1 cellular context compared by ENCODE assay signal in the genomic region with DNA sequence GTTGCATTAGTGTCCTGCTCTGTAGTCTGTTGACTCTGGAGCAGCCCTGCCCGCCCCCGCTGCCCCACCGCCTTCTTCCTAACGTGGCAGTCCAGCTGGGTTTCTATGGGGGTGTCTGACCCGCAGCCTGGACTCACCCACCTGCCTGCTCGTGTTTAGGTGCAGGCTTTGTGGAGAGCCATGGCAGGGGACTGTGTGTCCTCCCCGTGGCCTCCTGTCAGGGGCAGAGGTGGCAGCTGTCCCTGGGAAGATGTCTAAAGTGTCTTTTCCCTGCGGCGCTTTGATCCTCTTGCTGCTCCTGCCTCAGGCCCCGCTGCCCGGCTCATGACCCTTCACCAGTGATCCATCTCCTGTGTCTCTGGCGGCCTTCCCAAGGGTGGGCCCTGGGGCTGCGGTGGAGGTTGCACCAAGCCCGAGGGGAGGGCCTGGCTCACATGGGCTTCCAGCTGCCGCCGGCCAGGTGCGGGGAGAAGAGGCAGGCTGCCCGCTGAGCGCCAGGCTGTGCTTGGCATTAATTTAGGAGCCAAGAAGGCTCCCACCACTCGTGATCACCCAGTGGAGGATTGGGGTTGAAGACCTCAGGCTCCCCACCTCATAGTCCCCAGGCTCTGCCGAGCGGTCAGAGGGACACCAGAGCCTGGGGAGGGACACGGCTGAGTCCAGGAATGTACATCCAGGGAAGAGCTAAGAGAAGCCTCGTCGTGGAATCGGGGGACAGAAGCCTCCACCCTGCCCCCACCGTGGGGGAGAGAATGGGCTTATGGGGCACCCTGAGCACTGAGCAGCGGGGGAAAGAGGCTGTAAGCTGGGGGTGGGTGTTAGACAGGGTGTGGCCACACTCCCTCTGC.
TF ChIP-seq lines count a peak whose summit lies in the region.

No MANE protein-coding gene starts in this region.

TF ChIP-seq in HepG2, 621 proteins besides CTCF, POLR2A, EP300 and RAD21 (continued from another document):
- TF ChIP-seq LBX2 (CRISPR knock-in tag; IDR thresholded peaks at IDR 0.05; ENCODE audit: borderline replicate concordance) (no peak), CEBPG (CRISPR knock-in tag; IDR thresholded peaks at IDR 0.05) (peak; percentile 55), KDM1A (CRISPR knock-in tag; IDR thresholded peaks at IDR 0.05) (peak; percentile 65; the same call in 1 of the 2 replicates), ATF7 (IDR thresholded peaks at IDR 0.05) (no peak), ATF7 (CRISPR knock-in tag; IDR thresholded peaks at IDR 0.05) (peak; percentile 50; the same call in 1 of the 2 replicates), FOXP4 (CRISPR knock-in tag; IDR thresholded peaks at IDR 0.05) (peak; percentile 55; the same call in 1 of the 2 replicates), IRF2 (CRISPR knock-in tag; IDR thresholded peaks at IDR 0.05) (peak; percentile 24; the same call in 1 of the 2 replicates), ZNF124 (CRISPR knock-in tag; IDR thresholded peaks at IDR 0.05) (peak; percentile 42; the same call in 1 of the 2 replicates), CC2D1A (CRISPR knock-in tag; IDR thresholded peaks at IDR 0.05) (no peak), SRY (CRISPR knock-in tag; IDR thresholded peaks at IDR 0.05) (0 out of 2 replicates have a peak, but pooled peaks have one; percentile 48), TGIF2 (CRISPR knock-in tag; IDR thresholded peaks at IDR 0.05) (peak; percentile 96; the same call in 1 of the 2 replicates), RAD51 (IDR thresholded peaks at IDR 0.05; ENCODE audit: borderline replicate concordance) (0 out of 2 replicates have a peak, but pooled peaks have one; percentile 7), HMG20A (CRISPR knock-in tag; IDR thresholded peaks at IDR 0.05; ENCODE audit: borderline replicate concordance) (peak; percentile 58; the same call in 1 of the 2 replicates), ZNF891 (CRISPR knock-in tag; IDR thresholded peaks at IDR 0.05) (0 out of 2 replicates have a peak, but pooled peaks have one; percentile 12), THAP11 (CRISPR knock-in tag; IDR thresholded peaks at IDR 0.05) (peak; percentile 53; the same call in 1 of the 2 replicates), GATA4 (IDR thresholded peaks at IDR 0.05; ENCODE audit: borderline replicate concordance, low read depth) (0 out of 2 replicates have a peak, but pooled peaks have one; percentile 27), ZNF34 (CRISPR knock-in tag; IDR thresholded peaks at IDR 0.05; ENCODE audit: borderline replicate concordance) (0 out of 2 replicates have a peak, but pooled peaks have one; percentile 6)
- TF ChIP-seq, protein P1, sequence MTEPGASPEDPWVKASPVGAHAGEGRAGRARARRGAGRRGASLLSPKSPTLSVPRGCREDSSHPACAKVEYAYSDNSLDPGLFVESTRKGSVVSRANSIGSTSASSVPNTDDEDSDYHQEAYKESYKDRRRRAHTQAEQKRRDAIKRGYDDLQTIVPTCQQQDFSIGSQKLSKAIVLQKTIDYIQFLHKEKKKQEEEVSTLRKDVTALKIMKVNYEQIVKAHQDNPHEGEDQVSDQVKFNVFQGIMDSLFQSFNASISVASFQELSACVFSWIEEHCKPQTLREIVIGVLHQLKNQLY (CRISPR knock-in tag; IDR thresholded peaks at IDR 0.05), result peak; percentile 81
- TF ChIP-seq, protein P2, sequence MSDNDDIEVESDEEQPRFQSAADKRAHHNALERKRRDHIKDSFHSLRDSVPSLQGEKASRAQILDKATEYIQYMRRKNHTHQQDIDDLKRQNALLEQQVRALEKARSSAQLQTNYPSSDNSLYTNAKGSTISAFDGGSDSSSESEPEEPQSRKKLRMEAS (IDR thresholded peaks at IDR 0.05), result peak; percentile 74; the same call in 1 of the 2 replicates
